14 cellular contexts compared by ENCODE assay signal in genomic region chr21:27070881-27071670, GRCh38.
"Had no signal": no experiment of that assay in that cellular context is flagged by ENCODE, and none has a peak within 500 bp of the region (broad histone marks: within the 10 kb centered on the region; RNA-seq: fewer than 3 reads in every experiment).

No MANE protein-coding gene starts in this region.

- H3K4me1 ChIP-seq: parathyroid adenoma, transverse colon had no signal

- H3K9ac ChIP-seq: parathyroid adenoma had no signal

- H3K27ac Mint-ChIP-seq: activated naive CD8-positive, alpha-beta T cell treated with anti-CD3 and anti-CD28 coated beads, Interleukin-2, amount 10 ng/mL, durations not matched to agents 7 days and 5 days; activated T-helper 1 cell treated with anti-CD3 and anti-CD28 coated beads, Interleukin-12 subunit alpha, Interleukin-12 subunit beta, Interleukin-2, Interleukin-4 antibody, amounts not matched to agents 30 ng/mL and 10 ng/mL and 1 ng/mL, durations not matched to agents 14 hours and 24 hours and 36 hours; immature natural killer cell; naive B cell had no signal

- H3K27me3 ChIP-seq: brain microvascular endothelial cell, dorsolateral prefrontal cortex, transverse colon had no signal

- H3K4me3 ChIP-seq: dorsolateral prefrontal cortex, lung, transverse colon had no signal

- H3K36me3 Mint-ChIP-seq: activated naive CD8-positive, alpha-beta T cell treated with anti-CD3 and anti-CD28 coated beads, Interleukin-2, amount 10 ng/mL, durations not matched to agents 7 days and 5 days; immature natural killer cell; naive B cell had no signal

- DNase-seq: activated CD4-positive, alpha-beta T cell treated with anti-CD3 and anti-CD28 coated beads, Interleukin-2, amount 50 U/mL, for 1 hour; activated CD8-positive, alpha-beta memory T cell treated with anti-CD3 and anti-CD28 coated beads for 24 hours; activated naive CD8-positive, alpha-beta T cell treated with anti-CD3 and anti-CD28 coated beads, Interleukin-2, amount 10 ng/mL, durations not matched to agents 7 days and 5 days; brain microvascular endothelial cell; dorsolateral prefrontal cortex; immature natural killer cell; naive B cell; stimulated activated CD4-positive, alpha-beta T cell treated with anti-CD3 and anti-CD28 coated beads, Interleukin-15, amount 100 ng/mL, for 24 hours; stimulated activated CD4-positive, alpha-beta T cell treated with anti-CD3 and anti-CD28 coated beads, Interleukin-4, amount 100 ng/mL, for 24 hours; stimulated activated naive CD4-positive, alpha-beta T cell; transverse colon had no signal

- H3K4me1 Mint-ChIP-seq: activated naive CD8-positive, alpha-beta T cell treated with anti-CD3 and anti-CD28 coated beads, Interleukin-2, amount 10 ng/mL, durations not matched to agents 7 days and 5 days; immature natural killer cell; naive B cell had no signal

- H3K9me3 Mint-ChIP-seq: activated naive CD8-positive, alpha-beta T cell treated with anti-CD3 and anti-CD28 coated beads, Interleukin-2, amount 10 ng/mL, durations not matched to agents 7 days and 5 days had no signal

- H3K4me3 Mint-ChIP-seq: activated naive CD8-positive, alpha-beta T cell treated with anti-CD3 and anti-CD28 coated beads, Interleukin-2, amount 10 ng/mL, durations not matched to agents 7 days and 5 days; activated T-helper 1 cell treated with anti-CD3 and anti-CD28 coated beads, Interleukin-12 subunit alpha, Interleukin-12 subunit beta, Interleukin-2, Interleukin-4 antibody, amounts not matched to agents 30 ng/mL and 10 ng/mL and 1 ng/mL, durations not matched to agents 14 hours and 24 hours and 36 hours; immature natural killer cell; naive B cell had no signal

- H3K27ac ChIP-seq: brain microvascular endothelial cell, dorsolateral prefrontal cortex, parathyroid adenoma had no signal

- H3K36me3 ChIP-seq: brain microvascular endothelial cell, transverse colon had no signal

- H3K79me2 ChIP-seq: parathyroid adenoma had no signal

- H2AFZ ChIP-seq: parathyroid adenoma had no signal

- H3K27me3 Mint-ChIP-seq: activated naive CD8-positive, alpha-beta T cell treated with anti-CD3 and anti-CD28 coated beads, Interleukin-2, amount 10 ng/mL, durations not matched to agents 7 days and 5 days; naive B cell had no signal

- H3K9me3 ChIP-seq: transverse colon had no signal
